ENCODE assay signal across 9 cellular contexts in genomic region chr11:17734986-17735822, GRCh38. TPM values are rescaled to one million over a fixed set of nuclear protein-coding genes. Genes with fewer than 3 reads are reported as not detected.
A peak's percentile ranks its signal among the peaks of the same experiment; 100 is the strongest.
DNase-seq lines count a peak whose midpoint lies in the region; ATAC-seq and TF ChIP-seq lines count a peak whose summit lies in the region.
"Had no signal": no experiment of that assay in that cellular context is flagged by ENCODE, and none has a peak within 500 bp of the region (broad histone marks: within the 10 kb centered on the region; RNA-seq: fewer than 3 reads in every experiment).

No MANE protein-coding gene starts in this region.

- no peaks in the 10 kb centered on the region for H3K36me3 Mint-ChIP-seq in neural crest cell (ENCODE audit: low read depth)

- TF ChIP-seq EP300 in upper lobe of left lung (IDR thresholded peaks at IDR 0.05): no peak

- no peaks in the 10 kb centered on the region for H3K9me3 ChIP-seq in Loucy (ENCODE audit: insufficient read depth, low read depth, low read length)
- H3K9me3 ChIP-seq in upper lobe of left lung: no peaks in the 10 kb centered on the region

- H3K27ac ChIP-seq in upper lobe of left lung: no peak overlapping the region

- peak overlapping the region; percentile 26 for H3K4me2 ChIP-seq in Loucy (ENCODE audit: low read depth, low read length, poor library complexity, severe bottlenecking)

- H3K4me3 Mint-ChIP-seq in neural crest cell: peak overlapping the region; percentile 73
- H3K4me3 Mint-ChIP-seq: CD4-positive, alpha-beta T cell had no signal

- no peaks in the 10 kb centered on the region for H3K36me3 ChIP-seq in Loucy (ENCODE audit: insufficient read depth, low read length)
- H3K36me3 ChIP-seq in upper lobe of left lung: no peaks in the 10 kb centered on the region

- no peaks in the 10 kb centered on the region for H3F3A ChIP-seq in Loucy (ENCODE audit: low read depth)

- H3K9ac ChIP-seq in Loucy (ENCODE audit: low read depth, low read length, poor library complexity, severe bottlenecking): no peak overlapping the region

- WGBS in upper lobe of left lung, 2 donors: 2 to 6% methylated on average over 12 to 14 of the region's 74 CpGs

- ATAC-seq in upper lobe of left lung (ENCODE audit: low FRiP score in 2 of 2): peak; percentile 66 to 83
- no peak for ATAC-seq in GM18907 (IDR thresholded peaks at IDR 0.05; ENCODE audit: unreplicated experiment)

- TF ChIP-seq CTCF in Loucy (conservative IDR thresholded peaks at IDR 0.05; ENCODE audit: low read length) (no peak), fibroblast of villous mesenchyme (IDR thresholded peaks at IDR 0.05; ENCODE audit: insufficient read depth, low read depth, low read length) (no peak), neural crest cell (conservative IDR thresholded peaks at IDR 0.05) (no peak), upper lobe of left lung (IDR thresholded peaks at IDR 0.05) (no peak)

- H3K27ac Mint-ChIP-seq in neural crest cell (ENCODE audit: unreplicated experiment): no peak overlapping the region
- H3K27ac Mint-ChIP-seq: CD4-positive, alpha-beta T cell had no signal

- TF ChIP-seq POLR2A in upper lobe of left lung (IDR thresholded peaks at IDR 0.05): no peak

- H3K27me3 ChIP-seq in Loucy (ENCODE audit: insufficient read depth, low read length, poor library complexity, severe bottlenecking): no peaks in the 10 kb centered on the region
- peaks cover 0 to 58% (median 25%) of the 10 kb centered on the region in 4 donors for H3K27me3 ChIP-seq in upper lobe of left lung

- H3K4me1 ChIP-seq in Loucy (ENCODE audit: insufficient read depth, low read length, poor library complexity, severe bottlenecking) (no peaks in the 10 kb centered on the region), upper lobe of left lung (peaks cover 12 to 26% (median 16%) of the 10 kb centered on the region in 4 donors)

- peaks cover 21% of the 10 kb centered on the region for H3K4me1 Mint-ChIP-seq in neural crest cell

- H3K79me2 ChIP-seq in Loucy (ENCODE audit: insufficient read depth, low read length): no peaks in the 10 kb centered on the region

- no peak overlapping the region for H2AFZ ChIP-seq in Loucy (ENCODE audit: low read length)

- H3K9me2 ChIP-seq in Loucy (replicated peaks; ENCODE audit: low read depth, low read length): no peaks in the 10 kb centered on the region

- no peaks in the 10 kb centered on the region for H3K9me3 Mint-ChIP-seq in neural crest cell
- H3K9me3 Mint-ChIP-seq: CD4-positive, alpha-beta T cell had no signal

- H3K4me3 ChIP-seq in Loucy (ENCODE audit: low read length, poor library complexity, severe bottlenecking) (no peak overlapping the region), fibroblast of villous mesenchyme (ENCODE audit: low read depth, low read length) (peak overlapping the region; percentile 25), upper lobe of left lung (peak overlapping the region in 3 of 4 donors; percentile 26 to 42 (median 38))

- DNase-seq in NCI-H345 (lab: John Stamatoyannopoulos, UW) (peak; percentile 42), NCI-H345 treated with DMSO at 0.1 percent for 48 hours (lab: John Stamatoyannopoulos, UW; ENCODE audit: unreplicated experiment) (no peak), fibroblast of villous mesenchyme (ENCODE audit: low read depth) (peak; percentile 70), neural crest cell (ENCODE audit: low read depth, low spot score) (peak; percentile 62), upper lobe of left lung (peak; percentile 50 to 94)
- DNase-seq in activated CD8-positive, alpha-beta memory T cell treated with anti-CD3 and anti-CD28 coated beads, Interleukin-2, amount 50 U/mL, for 48 hours: peak; percentile 75

- H4K20me1 ChIP-seq in Loucy (ENCODE audit: insufficient read depth, low read length, poor library complexity, severe bottlenecking): no peaks in the 10 kb centered on the region

- peaks cover 23% of the 10 kb centered on the region for H3K27me3 Mint-ChIP-seq in neural crest cell (ENCODE audit: low read depth)

RNA-seq across cellular contexts. Expression of gene KCNC1, which starts 0.6 kb away (rescaled TPM):
- total RNA-seq in fibroblast of villous mesenchyme (0.64 TPM in 1 of 2 replicates, not detected in the other), neural crest cell (10.2 and 10.9 TPM in 2 replicates), upper lobe of left lung (not detected)
- total RNA-seq: CD4-positive, alpha-beta T cell had no signal

RNA-seq across cellular contexts. Expression of gene MYOD1, which starts 15.8 kb away (rescaled TPM):
- total RNA-seq in fibroblast of villous mesenchyme: under 0.01 TPM in 1 of 2 replicates, not detected in the other
- total RNA-seq in neural crest cell: not detected in 2 replicates
- not detected for total RNA-seq in upper lobe of left lung
- total RNA-seq: CD4-positive, alpha-beta T cell had no signal
